In the genomic region with DNA sequence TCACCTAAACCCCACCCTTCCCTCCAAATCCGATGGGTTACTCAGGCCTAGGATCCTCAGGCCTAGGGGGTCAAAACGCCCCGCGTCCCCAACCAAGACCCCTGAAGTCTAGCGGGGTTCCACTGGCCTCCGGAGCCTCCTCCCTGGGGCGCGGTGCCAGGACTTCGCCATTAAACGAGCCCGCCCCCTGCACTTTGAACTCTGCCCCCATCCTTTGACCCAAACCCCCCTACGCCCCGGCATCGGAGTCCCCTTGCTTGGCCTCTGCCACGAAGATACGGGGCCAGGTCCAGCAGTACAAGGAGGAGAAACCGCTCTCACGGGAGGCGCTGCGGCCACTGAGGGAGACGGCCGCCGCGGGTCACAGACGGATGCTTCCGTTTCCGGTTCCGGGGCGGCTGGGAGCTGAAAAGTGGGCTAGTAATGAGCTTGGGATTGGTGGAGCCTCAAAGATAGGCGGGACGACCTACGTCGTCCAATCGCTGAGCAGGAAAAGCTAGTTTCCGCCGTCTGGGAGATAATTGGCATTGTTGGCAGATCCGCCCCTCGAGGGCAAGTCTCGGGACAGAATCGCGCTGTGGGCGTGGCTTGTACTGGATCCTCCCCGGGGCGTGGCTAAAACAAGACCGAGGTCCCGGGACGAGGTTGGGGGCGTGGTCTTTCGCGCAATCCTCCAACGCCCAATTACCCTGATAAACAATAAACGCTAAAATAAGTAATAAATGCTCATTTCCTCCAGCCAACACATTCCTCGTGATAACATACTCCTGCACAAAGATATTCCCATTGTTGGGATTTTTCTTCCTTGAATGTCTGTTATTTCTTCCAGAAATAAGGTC, we compare ENCODE assay signal across 1 cellular context.
TF ChIP-seq lines count a peak whose summit lies in the region.

No MANE protein-coding gene starts in this region.

TF ChIP-seq in HepG2, 621 proteins besides CTCF, POLR2A, EP300 and RAD21 (continued from another document and continues in another):
- TF ChIP-seq, protein P1, sequence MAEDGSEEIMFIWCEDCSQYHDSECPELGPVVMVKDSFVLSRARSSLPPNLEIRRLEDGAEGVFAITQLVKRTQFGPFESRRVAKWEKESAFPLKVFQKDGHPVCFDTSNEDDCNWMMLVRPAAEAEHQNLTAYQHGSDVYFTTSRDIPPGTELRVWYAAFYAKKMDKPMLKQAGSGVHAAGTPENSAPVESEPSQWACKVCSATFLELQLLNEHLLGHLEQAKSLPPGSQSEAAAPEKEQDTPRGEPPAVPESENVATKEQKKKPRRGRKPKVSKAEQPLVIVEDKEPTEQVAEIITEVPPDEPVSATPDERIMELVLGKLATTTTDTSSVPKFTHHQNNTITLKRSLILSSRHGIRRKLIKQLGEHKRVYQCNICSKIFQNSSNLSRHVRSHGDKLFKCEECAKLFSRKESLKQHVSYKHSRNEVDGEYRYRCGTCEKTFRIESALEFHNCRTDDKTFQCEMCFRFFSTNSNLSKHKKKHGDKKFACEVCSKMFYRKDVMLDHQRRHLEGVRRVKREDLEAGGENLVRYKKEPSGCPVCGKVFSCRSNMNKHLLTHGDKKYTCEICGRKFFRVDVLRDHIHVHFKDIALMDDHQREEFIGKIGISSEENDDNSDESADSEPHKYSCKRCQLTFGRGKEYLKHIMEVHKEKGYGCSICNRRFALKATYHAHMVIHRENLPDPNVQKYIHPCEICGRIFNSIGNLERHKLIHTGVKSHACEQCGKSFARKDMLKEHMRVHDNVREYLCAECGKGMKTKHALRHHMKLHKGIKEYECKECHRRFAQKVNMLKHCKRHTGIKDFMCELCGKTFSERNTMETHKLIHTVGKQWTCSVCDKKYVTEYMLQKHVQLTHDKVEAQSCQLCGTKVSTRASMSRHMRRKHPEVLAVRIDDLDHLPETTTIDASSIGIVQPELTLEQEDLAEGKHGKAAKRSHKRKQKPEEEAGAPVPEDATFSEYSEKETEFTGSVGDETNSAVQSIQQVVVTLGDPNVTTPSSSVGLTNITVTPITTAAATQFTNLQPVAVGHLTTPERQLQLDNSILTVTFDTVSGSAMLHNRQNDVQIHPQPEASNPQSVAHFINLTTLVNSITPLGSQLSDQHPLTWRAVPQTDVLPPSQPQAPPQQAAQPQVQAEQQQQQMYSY (CRISPR knock-in tag; IDR thresholded peaks at IDR 0.05), result no peak
- TF ChIP-seq NR2F1 (CRISPR knock-in tag; IDR thresholded peaks at IDR 0.05) (peak in 1 of 2 experiments; percentile 72; a peak in 3 of 4 replicates), PTBP1 (IDR thresholded peaks at IDR 0.05; ENCODE audit: low read depth, low read length, poor library complexity, severe bottlenecking) (no peak), PCBP2 (optimal IDR thresholded peaks at IDR 0.05; ENCODE audit: low read depth, low read length, poor library complexity, severe bottlenecking) (no peak), CBFB (CRISPR knock-in tag; IDR thresholded peaks at IDR 0.05) (no peak), KDM5B (CRISPR knock-in tag; IDR thresholded peaks at IDR 0.05; ENCODE audit: borderline replicate concordance) (peak; percentile 61; the same call in 1 of the 2 replicates), IKZF4 (CRISPR knock-in tag; IDR thresholded peaks at IDR 0.05; ENCODE audit: borderline replicate concordance, low read depth, not compliant biosample characterization) (no peak), ONECUT2 (CRISPR knock-in tag; IDR thresholded peaks at IDR 0.05) (0 out of 2 replicates have a peak, but pooled peaks have one; percentile 17), ZNF350 (CRISPR knock-in tag; IDR thresholded peaks at IDR 0.05; ENCODE audit: borderline replicate concordance, low read depth) (peak; percentile 84), ARNTL (CRISPR knock-in tag; IDR thresholded peaks at IDR 0.05) (0 out of 2 replicates have a peak, but pooled peaks have one; percentile 50), TAF1 (CRISPR knock-in tag; IDR thresholded peaks at IDR 0.05) (peak; percentile 84), CHCHD3 (CRISPR knock-in tag; IDR thresholded peaks at IDR 0.05) (no peak), RBM39 (IDR thresholded peaks at IDR 0.05; ENCODE audit: low read depth, low read length, poor library complexity, severe bottlenecking) (peak; percentile 53), ZFP82 (CRISPR knock-in tag; IDR thresholded peaks at IDR 0.05; ENCODE audit: borderline replicate concordance) (no peak), CREB1 (IDR thresholded peaks at IDR 0.05) (peak; percentile 80), CREB1 (CRISPR knock-in tag; IDR thresholded peaks at IDR 0.05) (peak; percentile 88), SMAD3 (CRISPR knock-in tag; IDR thresholded peaks at IDR 0.05) (no peak), CREM (IDR thresholded peaks at IDR 0.05) (peak; percentile 87), CREM (CRISPR knock-in tag; IDR thresholded peaks at IDR 0.05) (0 out of 2 replicates have a peak, but pooled peaks have one; percentile 27), ZNF510 (CRISPR knock-in tag; IDR thresholded peaks at IDR 0.05; ENCODE audit: low read depth) (no peak), PPARG (CRISPR knock-in tag; conservative IDR thresholded peaks at IDR 0.05) (no peak), CENPX (CRISPR knock-in tag; IDR thresholded peaks at IDR 0.05) (no peak), ZNF235 (CRISPR knock-in tag; IDR thresholded peaks at IDR 0.05; ENCODE audit: borderline replicate concordance) (0 out of 2 replicates have a peak, but pooled peaks have one; percentile 50), ZNF30 (CRISPR knock-in tag; IDR thresholded peaks at IDR 0.05) (no peak), SIN3A (IDR thresholded peaks at IDR 0.05; ENCODE audit: borderline replicate concordance, low read depth, low read length) (no peak; the same call in 1 of the 2 replicates), SSRP1 (CRISPR knock-in tag; IDR thresholded peaks at IDR 0.05) (no peak), NFE2L2 (IDR thresholded peaks at IDR 0.05; ENCODE audit: low read length) (no peak), ZSCAN12 (CRISPR knock-in tag; IDR thresholded peaks at IDR 0.05) (no peak), HOXD1 (CRISPR knock-in tag; IDR thresholded peaks at IDR 0.05) (0 out of 2 replicates have a peak, but pooled peaks have one; percentile 40), MBD4 (IDR thresholded peaks at IDR 0.05; ENCODE audit: borderline replicate concordance, low read length) (no peak), BRD4 (CRISPR knock-in tag; IDR thresholded peaks at IDR 0.05) (0 out of 2 replicates have a peak, but pooled peaks have one; percentile 29), ZC3H4 (CRISPR knock-in tag; IDR thresholded peaks at IDR 0.05; ENCODE audit: borderline replicate concordance) (no peak; the same call in 1 of the 2 replicates), NFYB (CRISPR knock-in tag; IDR thresholded peaks at IDR 0.05) (peak; percentile 90), NCOR1 (IDR thresholded peaks at IDR 0.05; ENCODE audit: borderline replicate concordance, low read length) (peak; percentile 95), HNRNPK (IDR thresholded peaks at IDR 0.05; ENCODE audit: low read depth, low read length, poor library complexity, severe bottlenecking) (no peak), ZFP90 (CRISPR knock-in tag; IDR thresholded peaks at IDR 0.05; ENCODE audit: borderline replicate concordance) (peak; percentile 81), BCL6 (CRISPR knock-in tag; IDR thresholded peaks at IDR 0.05) (peak; percentile 30; the same call in 1 of the 2 replicates), ZNF335 (CRISPR knock-in tag; IDR thresholded peaks at IDR 0.05) (0 out of 2 replicates have a peak, but pooled peaks have one; percentile 40), ZNF367 (CRISPR knock-in tag; IDR thresholded peaks at IDR 0.05; ENCODE audit: borderline replicate concordance) (0 out of 2 replicates have a peak, but pooled peaks have one; percentile 50), SMAD9 (CRISPR knock-in tag; IDR thresholded peaks at IDR 0.05) (no peak), SRY (CRISPR knock-in tag; IDR thresholded peaks at IDR 0.05) (peak; percentile 85), NCOA2 (CRISPR knock-in tag; IDR thresholded peaks at IDR 0.05) (no peak), ZBTB20 (CRISPR knock-in tag; IDR thresholded peaks at IDR 0.05; ENCODE audit: borderline replicate concordance, low read depth) (no peak; the same call in 1 of the 2 replicates)
- TF ChIP-seq, protein P2, sequence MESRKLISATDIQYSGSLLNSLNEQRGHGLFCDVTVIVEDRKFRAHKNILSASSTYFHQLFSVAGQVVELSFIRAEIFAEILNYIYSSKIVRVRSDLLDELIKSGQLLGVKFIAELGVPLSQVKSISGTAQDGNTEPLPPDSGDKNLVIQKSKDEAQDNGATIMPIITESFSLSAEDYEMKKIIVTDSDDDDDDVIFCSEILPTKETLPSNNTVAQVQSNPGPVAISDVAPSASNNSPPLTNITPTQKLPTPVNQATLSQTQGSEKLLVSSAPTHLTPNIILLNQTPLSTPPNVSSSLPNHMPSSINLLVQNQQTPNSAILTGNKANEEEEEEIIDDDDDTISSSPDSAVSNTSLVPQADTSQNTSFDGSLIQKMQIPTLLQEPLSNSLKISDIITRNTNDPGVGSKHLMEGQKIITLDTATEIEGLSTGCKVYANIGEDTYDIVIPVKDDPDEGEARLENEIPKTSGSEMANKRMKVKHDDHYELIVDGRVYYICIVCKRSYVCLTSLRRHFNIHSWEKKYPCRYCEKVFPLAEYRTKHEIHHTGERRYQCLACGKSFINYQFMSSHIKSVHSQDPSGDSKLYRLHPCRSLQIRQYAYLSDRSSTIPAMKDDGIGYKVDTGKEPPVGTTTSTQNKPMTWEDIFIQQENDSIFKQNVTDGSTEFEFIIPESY (CRISPR knock-in tag; IDR thresholded peaks at IDR 0.05), result no peak
- TF ChIP-seq, protein P3, sequence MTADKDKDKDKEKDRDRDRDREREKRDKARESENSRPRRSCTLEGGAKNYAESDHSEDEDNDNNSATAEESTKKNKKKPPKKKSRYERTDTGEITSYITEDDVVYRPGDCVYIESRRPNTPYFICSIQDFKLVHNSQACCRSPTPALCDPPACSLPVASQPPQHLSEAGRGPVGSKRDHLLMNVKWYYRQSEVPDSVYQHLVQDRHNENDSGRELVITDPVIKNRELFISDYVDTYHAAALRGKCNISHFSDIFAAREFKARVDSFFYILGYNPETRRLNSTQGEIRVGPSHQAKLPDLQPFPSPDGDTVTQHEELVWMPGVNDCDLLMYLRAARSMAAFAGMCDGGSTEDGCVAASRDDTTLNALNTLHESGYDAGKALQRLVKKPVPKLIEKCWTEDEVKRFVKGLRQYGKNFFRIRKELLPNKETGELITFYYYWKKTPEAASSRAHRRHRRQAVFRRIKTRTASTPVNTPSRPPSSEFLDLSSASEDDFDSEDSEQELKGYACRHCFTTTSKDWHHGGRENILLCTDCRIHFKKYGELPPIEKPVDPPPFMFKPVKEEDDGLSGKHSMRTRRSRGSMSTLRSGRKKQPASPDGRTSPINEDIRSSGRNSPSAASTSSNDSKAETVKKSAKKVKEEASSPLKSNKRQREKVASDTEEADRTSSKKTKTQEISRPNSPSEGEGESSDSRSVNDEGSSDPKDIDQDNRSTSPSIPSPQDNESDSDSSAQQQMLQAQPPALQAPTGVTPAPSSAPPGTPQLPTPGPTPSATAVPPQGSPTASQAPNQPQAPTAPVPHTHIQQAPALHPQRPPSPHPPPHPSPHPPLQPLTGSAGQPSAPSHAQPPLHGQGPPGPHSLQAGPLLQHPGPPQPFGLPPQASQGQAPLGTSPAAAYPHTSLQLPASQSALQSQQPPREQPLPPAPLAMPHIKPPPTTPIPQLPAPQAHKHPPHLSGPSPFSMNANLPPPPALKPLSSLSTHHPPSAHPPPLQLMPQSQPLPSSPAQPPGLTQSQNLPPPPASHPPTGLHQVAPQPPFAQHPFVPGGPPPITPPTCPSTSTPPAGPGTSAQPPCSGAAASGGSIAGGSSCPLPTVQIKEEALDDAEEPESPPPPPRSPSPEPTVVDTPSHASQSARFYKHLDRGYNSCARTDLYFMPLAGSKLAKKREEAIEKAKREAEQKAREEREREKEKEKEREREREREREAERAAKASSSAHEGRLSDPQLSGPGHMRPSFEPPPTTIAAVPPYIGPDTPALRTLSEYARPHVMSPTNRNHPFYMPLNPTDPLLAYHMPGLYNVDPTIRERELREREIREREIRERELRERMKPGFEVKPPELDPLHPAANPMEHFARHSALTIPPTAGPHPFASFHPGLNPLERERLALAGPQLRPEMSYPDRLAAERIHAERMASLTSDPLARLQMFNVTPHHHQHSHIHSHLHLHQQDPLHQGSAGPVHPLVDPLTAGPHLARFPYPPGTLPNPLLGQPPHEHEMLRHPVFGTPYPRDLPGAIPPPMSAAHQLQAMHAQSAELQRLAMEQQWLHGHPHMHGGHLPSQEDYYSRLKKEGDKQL (CRISPR knock-in tag; IDR thresholded peaks at IDR 0.05; ENCODE audit: low read depth), result no peak
- TF ChIP-seq, protein P4, sequence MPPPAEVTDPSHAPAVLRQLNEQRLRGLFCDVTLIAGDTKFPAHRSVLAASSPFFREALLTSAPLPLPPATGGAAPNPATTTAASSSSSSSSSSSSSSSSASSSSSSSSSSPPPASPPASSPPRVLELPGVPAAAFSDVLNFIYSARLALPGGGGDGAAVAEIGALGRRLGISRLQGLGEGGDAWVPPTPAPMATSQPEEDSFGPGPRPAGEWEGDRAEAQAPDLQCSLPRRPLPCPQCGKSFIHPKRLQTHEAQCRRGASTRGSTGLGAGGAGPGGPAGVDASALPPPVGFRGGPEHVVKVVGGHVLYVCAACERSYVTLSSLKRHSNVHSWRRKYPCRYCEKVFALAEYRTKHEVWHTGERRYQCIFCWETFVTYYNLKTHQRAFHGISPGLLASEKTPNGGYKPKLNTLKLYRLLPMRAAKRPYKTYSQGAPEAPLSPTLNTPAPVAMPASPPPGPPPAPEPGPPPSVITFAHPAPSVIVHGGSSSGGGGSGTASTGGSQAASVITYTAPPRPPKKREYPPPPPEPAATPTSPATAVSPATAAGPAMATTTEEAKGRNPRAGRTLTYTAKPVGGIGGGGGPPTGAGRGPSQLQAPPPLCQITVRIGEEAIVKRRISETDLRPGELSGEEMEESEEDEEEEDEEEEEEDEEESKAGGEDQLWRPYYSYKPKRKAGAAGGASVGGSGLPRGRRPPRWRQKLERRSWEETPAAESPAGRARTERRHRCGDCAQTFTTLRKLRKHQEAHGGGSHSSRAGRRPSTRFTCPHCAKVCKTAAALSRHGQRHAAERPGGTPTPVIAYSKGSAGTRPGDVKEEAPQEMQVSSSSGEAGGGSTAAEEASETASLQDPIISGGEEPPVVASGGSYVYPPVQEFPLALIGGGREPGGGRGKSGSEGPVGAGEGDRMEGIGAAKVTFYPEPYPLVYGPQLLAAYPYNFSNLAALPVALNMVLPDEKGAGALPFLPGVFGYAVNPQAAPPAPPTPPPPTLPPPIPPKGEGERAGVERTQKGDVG (CRISPR knock-in tag; IDR thresholded peaks at IDR 0.05; ENCODE audit: borderline replicate concordance), result 0 out of 2 replicates have a peak, but pooled peaks have one; percentile 40
